In the genomic region with DNA sequence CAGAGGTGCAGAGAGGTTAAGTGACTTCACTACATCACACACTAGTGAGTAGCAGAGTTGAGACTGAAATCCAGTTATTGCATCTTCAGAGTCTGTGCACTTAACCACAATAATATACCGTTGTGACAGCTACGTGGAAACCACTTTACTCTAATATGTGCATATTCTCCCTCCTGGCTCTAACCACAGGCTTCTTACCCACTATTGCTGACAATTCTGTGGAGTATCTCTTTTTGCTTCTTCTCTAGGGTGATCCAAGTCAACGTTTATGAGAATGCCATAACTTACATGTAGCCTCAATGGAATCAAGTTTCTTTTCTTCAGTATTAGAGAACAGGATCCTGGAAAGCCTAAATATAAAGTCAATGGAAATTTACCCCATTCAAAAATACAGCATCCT, we compare ENCODE assay signal across 24 cellular contexts.
"Had no signal": no experiment of that assay in that cellular context is flagged by ENCODE, and none has a peak within 500 bp of the region (broad histone marks: within the 10 kb centered on the region; RNA-seq: fewer than 3 reads in every experiment).

No MANE protein-coding gene starts in this region.

- H3K27me3 ChIP-seq: colonic mucosa, esophagus squamous epithelium, right lobe of liver, thyroid gland, uterus had no signal

- H3K4me1 ChIP-seq: colonic mucosa, lower lobe of right lung, prostate gland, right lobe of liver, thyroid gland had no signal

- H3K4me1 Mint-ChIP-seq: activated B cell treated with CpG ODN at 0.5 μM for 24 hours; activated naive CD8-positive, alpha-beta T cell treated with anti-CD3 and anti-CD28 coated beads for 36 hours had no signal

- H3K9me3 ChIP-seq: colonic mucosa, esophagus squamous epithelium, lower lobe of right lung, prostate gland, right lobe of liver, thyroid gland, uterus had no signal

- H3K4me3 Mint-ChIP-seq: activated B cell treated with CpG ODN at 0.5 μM for 24 hours; activated naive CD8-positive, alpha-beta T cell treated with anti-CD3 and anti-CD28 coated beads for 36 hours; activated T-cell treated with anti-CD3 and anti-CD28 coated beads, Interleukin-2, amount 50 U/mL, for 72 hours; mesothelial cell of epicardium; nephron progenitor cell had no signal

- H3K36me3 ChIP-seq: colonic mucosa, esophagus squamous epithelium, lower lobe of right lung, prostate gland, right lobe of liver, thyroid gland, uterus had no signal

- H3K27me3 Mint-ChIP-seq: activated B cell treated with CpG ODN at 0.5 μM for 24 hours; activated naive CD8-positive, alpha-beta T cell treated with anti-CD3 and anti-CD28 coated beads for 36 hours had no signal

- H3K27ac Mint-ChIP-seq: activated B cell treated with CpG ODN at 0.5 μM for 24 hours; activated naive CD8-positive, alpha-beta T cell treated with anti-CD3 and anti-CD28 coated beads for 36 hours; mesothelial cell of epicardium; nephron progenitor cell had no signal

- FAIRE-seq: endothelial cell of umbilical vein, TTC549 had no signal

- H3K36me3 Mint-ChIP-seq: activated naive CD8-positive, alpha-beta T cell treated with anti-CD3 and anti-CD28 coated beads for 36 hours; mesothelial cell of epicardium had no signal

- H3K4me3 ChIP-seq: colonic mucosa, esophagus squamous epithelium, lower lobe of right lung, prostate gland, right lobe of liver, thyroid gland, uterus had no signal

- DNase-seq: activated B cell treated with CpG ODN at 0.5 μM for 24 hours; activated CD4-positive, alpha-beta T cell treated with anti-CD3 and anti-CD28 coated beads for 48 hours; activated CD8-positive, alpha-beta memory T cell treated with anti-CD3 and anti-CD28 coated beads, Interleukin-2, amount 50 U/mL, for 48 hours; activated naive CD8-positive, alpha-beta T cell treated with anti-CD3 and anti-CD28 coated beads for 36 hours; activated T-cell treated with anti-CD3 and anti-CD28 coated beads, Interleukin-2, amount 50 U/mL, for 72 hours; aorta; colonic mucosa; effector CD4-positive, alpha-beta T cell; esophagus squamous epithelium; foreskin melanocyte; head of caudate nucleus; lower lobe of right lung; nephron progenitor cell; occipital lobe; right lobe of liver; stimulated activated CD4-positive, alpha-beta T cell treated with anti-CD3 and anti-CD28 coated beads, Interleukin-12 subunit alpha, Interleukin-12 subunit beta, amount 100 ng/mL, for 4 hours; stimulated activated CD4-positive, alpha-beta T cell treated with anti-CD3 and anti-CD28 coated beads, Interleukin-2, amount 100 ng/mL, for 24 hours; T-helper 2 cell; thyroid gland; uterus had no signal

- H3K9me3 Mint-ChIP-seq: activated naive CD8-positive, alpha-beta T cell treated with anti-CD3 and anti-CD28 coated beads for 36 hours had no signal

- H3K27ac ChIP-seq: colonic mucosa, esophagus squamous epithelium, lower lobe of right lung, prostate gland, right lobe of liver, thyroid gland had no signal
